19 cellular contexts compared by ENCODE assay signal in genomic region chr13:49549289-49549688, GRCh38. TPM values are rescaled to one million over a fixed set of nuclear protein-coding genes. Genes with fewer than 3 reads are reported as not detected.
DNase-seq lines count a peak whose midpoint lies in the region; ATAC-seq, FAIRE-seq and TF ChIP-seq lines count a peak whose summit lies in the region.
"Had no signal": no experiment of that assay in that cellular context is flagged by ENCODE, and none has a peak within 500 bp of the region (broad histone marks: within the 10 kb centered on the region; RNA-seq: fewer than 3 reads in every experiment).

No MANE protein-coding gene starts in this region.

- ATAC-seq in HepG2: peak; percentile 43; the same call in 2 of the 3 replicates
- no peak for ATAC-seq in GM18873 (IDR thresholded peaks at IDR 0.05; ENCODE audit: low FRiP score, unreplicated experiment)
- ATAC-seq: left lung, Right ventricle myocardium inferior, T-helper 17 cell had no signal

- in situ Hi-C loops in HepG2 (cut with HindIII; ENCODE audit: extremely low pct_ligation_motif_present, low pct_unique_long_range_greater_than_20kb): no loop called here

- H4K20me1 ChIP-seq in HepG2 (ENCODE audit: insufficient read depth, low read length): no peaks in the 10 kb centered on the region

- TF ChIP-seq POLR2A in HepG2 (IDR thresholded peaks at IDR 0.05; ENCODE audit: insufficient read depth in 1 of 2, low read depth in 2 of 2, low read length in 2 of 2): no peak

- H3K4me3 Mint-ChIP-seq in CD14-positive monocyte: no peak overlapping the region
- H3K4me3 Mint-ChIP-seq: B cell, T-helper 17 cell had no signal

- H3K9me3 ChIP-seq in HepG2 (ENCODE audit: low read length): no peaks in the 10 kb centered on the region
- H3K9me3 ChIP-seq: ascending aorta, left lung had no signal

- 90% methylated on average over 15 of the region's 15 CpGs for WGBS in HepG2 (ENCODE audit: low lambda C conversion rate)

- no peak overlapping the region for H2AFZ ChIP-seq in HepG2 (ENCODE audit: low read length)

- BruUV-seq in HepG2 (replicated peaks; lab: Mats Ljungman, UMichigan): no TSS peak

- H3K4me3 ChIP-seq in choroid plexus epithelial cell (ENCODE audit: low read depth, low read length) (no peak overlapping the region), HepG2 (replicated peaks in 1 of 3; ENCODE audit: insufficient read depth in 1 of 3, low read depth in 2 of 3, low read length in 3 of 3) (no peak overlapping the region)
- H3K4me3 ChIP-seq: ascending aorta, left lung had no signal

- TF ChIP-seq EP300 in HepG2 (IDR thresholded peaks at IDR 0.05; ENCODE audit: low read depth in 2 of 2, low read length in 2 of 2): no peak
- TF ChIP-seq EP300 in HepG2 (CRISPR knock-in tag; IDR thresholded peaks at IDR 0.05; ENCODE audit: borderline replicate concordance): no peak

- H3K36me3 Mint-ChIP-seq in CD14-positive monocyte: peaks cover 59 to 64% of the 10 kb centered on the region in 2 donors

- no peak overlapping the region for H3K9ac ChIP-seq in HepG2 (ENCODE audit: insufficient read depth, low read depth, low read length)

- H3K27me3 ChIP-seq in HepG2 (ENCODE audit: control insufficient read depth in 1 of 2, insufficient read depth in 2 of 2, low read length in 2 of 2): no peaks in the 10 kb centered on the region
- H3K27me3 ChIP-seq: ascending aorta, left lung had no signal

- peaks cover 0 to 3% (median 0%) of the 10 kb centered on the region in 3 donors for H3K27me3 Mint-ChIP-seq in CD14-positive monocyte (ENCODE audit: low read depth in 3 of 3)
- H3K27me3 Mint-ChIP-seq: B cell, T-helper 17 cell had no signal

- H3K9me3 Mint-ChIP-seq in CD14-positive monocyte: no peaks in the 10 kb centered on the region

- POLR2A ChIA-PET in HepG2 (lab: Yijun Ruan, JAX): no interaction called here

- TF ChIP-seq CTCF in D721Med (IDR thresholded peaks at IDR 0.05; ENCODE audit: insufficient read depth, missing control alignments) (peak; percentile 15), choroid plexus epithelial cell (conservative IDR thresholded peaks at IDR 0.05; ENCODE audit: low read depth, low read length) (peak; percentile 23), HepG2 (CRISPR knock-in tag; IDR thresholded peaks at IDR 0.05) (peak; percentile 28; the same call in 1 of the 2 replicates), CD14-positive monocyte (IDR thresholded peaks at IDR 0.05) (no peak)

- H3K4me1 Mint-ChIP-seq in CD14-positive monocyte: peaks cover 8% of the 10 kb centered on the region

- intact Hi-C loops in HepG2 (cut with micrococcal nuclease; ENCODE audit: unreplicated experiment) (loop anchor here (2.0 kb wide), 1 partner anchor 36 kb away; the partner anchor contains the start of gene RCBTB1), CD14-positive monocyte (cut with micrococcal nuclease) (no loop called here)

- peaks cover 6% of the 10 kb centered on the region for H3K4me1 ChIP-seq in HepG2 (ENCODE audit: insufficient read depth, low read length)
- H3K4me1 ChIP-seq: ascending aorta, left lung had no signal

- CTCF ChIA-PET in HepG2 (lab: Yijun Ruan, JAX; ENCODE audit: low intra/inter-chr PET ratio, low total read pairs): no interaction called here

- no peak for TF ChIP-seq RAD21 in HepG2 (CRISPR knock-in tag; IDR thresholded peaks at IDR 0.05)

- H3K79me2 ChIP-seq in HepG2 (ENCODE audit: insufficient read depth, low read length): no peaks in the 10 kb centered on the region

- DNase-seq in D721Med (ENCODE audit: insufficient read length, low spot score): no peak
- DNase-seq in Kasumi-1 (lab: John Stamatoyannopoulos, UW): peak; percentile 15 to 19
- no peak for DNase-seq in choroid plexus epithelial cell (ENCODE audit: low read depth)
- no peak for DNase-seq in HepG2 (ENCODE audit: low spot score)
- DNase-seq in activated CD4-positive, CD25-positive, alpha-beta regulatory T cell (lab: John Stamatoyannopoulos, UW): no peak
- DNase-seq in CD14-positive monocyte (ENCODE audit: low spot score): no peak
- DNase-seq in NCI-H446 treated with DMSO at 0.1 percent for 48 hours (lab: John Stamatoyannopoulos, UW): no peak
- DNase-seq: activated CD8-positive, alpha-beta memory T cell treated with anti-CD3 and anti-CD28 coated beads, Interleukin-2, amount 50 U/mL, for 48 hours; hypothalamus; KBM-7; left lung; NCI-H1105 treated with DMSO at 0.1 percent for 48 hours; NK-92 treated with Interleukin-12 subunit alpha and Interleukin-12 subunit beta, amount 100 ng/mL, for 24 hours; stimulated activated CD4-positive, alpha-beta T cell treated with anti-CD3 and anti-CD28 coated beads, Interleukin-4, amount 100 ng/mL, for 1 hour; T-helper 17 cell had no signal

- peaks cover 18 to 44% of the 10 kb centered on the region in 2 experiments for H3K36me3 ChIP-seq in HepG2 (replicated peaks in 1 of 2; ENCODE audit: control insufficient read depth in 1 of 2, insufficient read depth in 2 of 2, low read length in 2 of 2)

- H3K27ac Mint-ChIP-seq in CD14-positive monocyte: no peak overlapping the region
- H3K27ac Mint-ChIP-seq: B cell, T-helper 17 cell had no signal

- H3K27ac ChIP-seq in HepG2 (ENCODE audit: extremely low read length, insufficient read depth, low read length): no peak overlapping the region
- H3K27ac ChIP-seq: ascending aorta, left lung had no signal

- no peak overlapping the region for H3K4me2 ChIP-seq in HepG2 (ENCODE audit: low read depth, low read length)

- FAIRE-seq in D721Med (lab: Jason Lieb, UNC): no peak
- FAIRE-seq in HepG2 (lab: Jason Lieb, UNC): no peak

TF ChIP-seq in HepG2, 621 proteins besides CTCF, POLR2A, EP300 and RAD21 (continues in another document):
- no peak for TF ChIP-seq SNAPC2 (CRISPR knock-in tag; IDR thresholded peaks at IDR 0.05)
- no peak for TF ChIP-seq SATB2 (CRISPR knock-in tag; IDR thresholded peaks at IDR 0.05)

RNA-seq across cellular contexts. Expression of gene RCBTB1, which starts 36.1 kb away (rescaled TPM):
- total RNA-seq in HepG2 (2016; rRNA removed; fragmentation: Illumina TruSeq; extraction: Trizol): 21.6 and 28.3 TPM in 2 replicates
- total RNA-seq in HepG2 (2016; cell fraction: cytosol; rRNA removed; fragmentation: Illumina TruSeq; extraction: Trizol; ENCODE audit: low read depth): 3.2 and 3.7 TPM in 2 replicates
- 21.1 and 26.2 TPM in 2 replicates for total RNA-seq in HepG2 (2016; cell fraction: insoluble cytoplasmic fraction; rRNA removed; fragmentation: Illumina TruSeq; extraction: Trizol)
- total RNA-seq in HepG2 (2016; cell fraction: membrane; rRNA removed; fragmentation: Illumina TruSeq; extraction: Trizol): 12.9 and 13.0 TPM in 2 replicates
- total RNA-seq in HepG2 (2016; cell fraction: nucleus; rRNA removed; fragmentation: Illumina TruSeq; extraction: Trizol): 21.1 and 23.4 TPM in 2 replicates
- polyA plus RNA-seq in HepG2 (2011; rRNA removed) (11.0 and 13.4 TPM in 2 replicates), CD14-positive monocyte (10 to 100 TPM in 1 of 2 donors, 1 to 10 TPM in 1; 9.8 to 13.2 TPM)
- 6.5 and 8.7 TPM in 2 replicates for polyA plus RNA-seq in HepG2 (2011; cell fraction: cytosol; rRNA removed)
- polyA plus RNA-seq in HepG2 (2011; cell fraction: nucleus; rRNA removed): 11.5 and 13.2 TPM in 2 replicates
- polyA plus RNA-seq in HepG2 (2012): 12.5 and 13.4 TPM in 2 replicates
- polyA plus RNA-seq in HepG2 (2016; cell fraction: cytosol; fragmentation: Illumina TruSeq; extraction: Trizol; ENCODE audit: low read depth): 1.7 and 1.8 TPM in 2 replicates
- polyA plus RNA-seq in HepG2 (2016; cell fraction: insoluble cytoplasmic fraction; fragmentation: Illumina TruSeq; extraction: Trizol; ENCODE audit: low read depth): 24.7 and 26.7 TPM in 2 replicates
- polyA plus RNA-seq in HepG2 (2016; cell fraction: membrane; fragmentation: Illumina TruSeq; extraction: Trizol; ENCODE audit: low read depth): 7.0 and 7.6 TPM in 2 replicates
- 36.4 and 40.4 TPM in 2 replicates for polyA plus RNA-seq in HepG2 (2016; cell fraction: nucleus; fragmentation: Illumina TruSeq; extraction: Trizol; ENCODE audit: insufficient read depth, low read depth)
- polyA minus RNA-seq in HepG2 (2011; rRNA and poly(A)+ RNA removed; ENCODE audit: low replicate concordance): 5.9 and 18.2 TPM in 2 replicates
- polyA minus RNA-seq in HepG2 (2011; cell fraction: cytosol; rRNA and poly(A)+ RNA removed): 8.4 and 9.7 TPM in 2 replicates
- polyA minus RNA-seq in HepG2 (2011; cell fraction: nucleus; rRNA and poly(A)+ RNA removed): 17.5 and 20.1 TPM in 2 replicates

RNA-seq across cellular contexts. Expression of gene PHF11, which starts 53.5 kb away (rescaled TPM):
- 9.0 and 15.8 TPM in 2 replicates for total RNA-seq in HepG2 (2016; rRNA removed; fragmentation: Illumina TruSeq; extraction: Trizol)
- 3.5 and 8.1 TPM in 2 replicates for total RNA-seq in HepG2 (2016; cell fraction: cytosol; rRNA removed; fragmentation: Illumina TruSeq; extraction: Trizol; ENCODE audit: low read depth)
- 9.8 and 12.7 TPM in 2 replicates for total RNA-seq in HepG2 (2016; cell fraction: insoluble cytoplasmic fraction; rRNA removed; fragmentation: Illumina TruSeq; extraction: Trizol)
- 9.7 and 10.0 TPM in 2 replicates for total RNA-seq in HepG2 (2016; cell fraction: membrane; rRNA removed; fragmentation: Illumina TruSeq; extraction: Trizol)
- total RNA-seq in HepG2 (2016; cell fraction: nucleus; rRNA removed; fragmentation: Illumina TruSeq; extraction: Trizol): 18.8 and 22.6 TPM in 2 replicates
- polyA plus RNA-seq in HepG2 (2011; rRNA removed): 17.5 and 22.0 TPM in 2 replicates
- polyA plus RNA-seq in HepG2 (2011; cell fraction: cytosol; rRNA removed): 4.7 and 6.0 TPM in 2 replicates
- polyA plus RNA-seq in HepG2 (2011; cell fraction: nucleus; rRNA removed): 36.1 and 40.1 TPM in 2 replicates
- 14.5 TPM in 2 replicates for polyA plus RNA-seq in HepG2 (2012)
- polyA plus RNA-seq in HepG2 (2016; cell fraction: cytosol; fragmentation: Illumina TruSeq; extraction: Trizol; ENCODE audit: low read depth): 5.2 and 6.8 TPM in 2 replicates
- 10.5 and 12.9 TPM in 2 replicates for polyA plus RNA-seq in HepG2 (2016; cell fraction: insoluble cytoplasmic fraction; fragmentation: Illumina TruSeq; extraction: Trizol; ENCODE audit: low read depth)
- polyA plus RNA-seq in HepG2 (2016; cell fraction: membrane; fragmentation: Illumina TruSeq; extraction: Trizol; ENCODE audit: low read depth): 7.1 and 7.3 TPM in 2 replicates
- 55.0 and 55.4 TPM in 2 replicates for polyA plus RNA-seq in HepG2 (2016; cell fraction: nucleus; fragmentation: Illumina TruSeq; extraction: Trizol; ENCODE audit: insufficient read depth, low read depth)
- polyA minus RNA-seq in HepG2 (2011; rRNA and poly(A)+ RNA removed; ENCODE audit: low replicate concordance): 6.7 and 7.2 TPM in 2 replicates
- polyA minus RNA-seq in HepG2 (2011; cell fraction: cytosol; rRNA and poly(A)+ RNA removed): 3.6 and 5.0 TPM in 2 replicates
- 23.8 and 26.6 TPM in 2 replicates for polyA minus RNA-seq in HepG2 (2011; cell fraction: nucleus; rRNA and poly(A)+ RNA removed)
- 10 to 100 TPM; 63.4 to 68.8 TPM for polyA plus RNA-seq in CD14-positive monocyte

Comparison
In these comparisons a context has a peak if more than half of its experiments do, and no peak if none do; other contexts are left out.
1. DNase-seq: peak in Kasumi-1 (2 of 2); none in D721Med (single experiment), choroid plexus epithelial cell (single experiment), HepG2 (single experiment), activated CD4-positive, CD25-positive, alpha-beta regulatory T cell (0 of 4), CD14-positive monocyte (single experiment) and NCI-H446 treated with DMSO at 0.1 percent for 48 hours (single experiment).